Comparison of ENCODE assay signal across 16 cellular contexts in the genomic region with DNA sequence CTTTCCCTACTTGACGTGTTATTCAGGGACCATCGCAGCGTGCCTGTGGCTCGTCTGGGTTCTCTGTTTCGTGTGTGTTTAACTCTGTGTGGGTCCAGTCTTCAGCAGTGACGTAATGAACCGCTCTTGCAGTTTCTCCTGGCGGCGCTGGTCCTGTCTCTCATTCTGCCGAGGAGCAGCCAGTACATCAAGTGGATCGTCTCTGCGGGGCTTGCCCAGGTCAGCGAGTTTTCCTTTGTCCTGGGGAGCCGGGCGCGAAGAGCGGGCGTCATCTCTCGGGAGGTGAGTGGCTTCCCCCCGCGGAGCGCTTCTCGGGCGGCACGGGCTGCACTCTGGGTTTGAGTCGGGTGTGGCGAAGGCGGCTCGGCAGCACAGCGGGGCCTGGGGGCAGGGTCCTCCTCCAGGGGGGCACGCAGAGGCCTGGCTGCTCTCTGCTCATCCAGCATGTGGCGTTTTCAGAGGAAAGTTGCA. TPM values are rescaled to one million over a fixed set of nuclear protein-coding genes. Genes with fewer than 3 reads are reported as not detected.
A peak's percentile ranks its signal among the peaks of the same experiment; 100 is the strongest.
DNase-seq lines count a peak whose midpoint lies in the region; ATAC-seq, FAIRE-seq and TF ChIP-seq lines count a peak whose summit lies in the region.
"Had no signal": no experiment of that assay in that cellular context is flagged by ENCODE, and none has a peak within 500 bp of the region (broad histone marks: within the 10 kb centered on the region; RNA-seq: fewer than 3 reads in every experiment).

No MANE protein-coding gene starts in this region.

- H3K4me1 ChIP-seq in SK-N-SH (ENCODE audit: control insufficient read depth in 1 of 2, insufficient read depth in 2 of 2, low read depth in 1 of 2, low read length in 1 of 2) (peaks cover 0 to 66% of the 10 kb centered on the region in 2 experiments; a peak in 2 of 4 replicates), kidney (ENCODE audit: control insufficient read depth in 1 of 2, insufficient read depth in 1 of 2, low read depth in 1 of 2, low read length in 2 of 2) (peaks cover 29 to 36% of the 10 kb centered on the region in 2 donors), tibial nerve (peaks cover 0 to 44% (median 17%) of the 10 kb centered on the region in 4 donors)
- H3K4me1 ChIP-seq in naive thymus-derived CD4-positive, alpha-beta T cell (ENCODE audit: control insufficient read depth in 2 of 2, insufficient read depth in 2 of 2, low read length in 2 of 2) = no peaks in the 10 kb centered on the region

- peak; percentile 30 for DNase-seq in SK-N-SH
- DNase-seq in astrocyte of the hippocampus (ENCODE audit: low read depth, low spot score) = peak; percentile 93
- DNase-seq in kidney = peak; percentile 69
- DNase-seq in tibial nerve (ENCODE audit: low spot score in 2 of 2) = no peak
- DNase-seq in stimulated activated CD8-positive, alpha-beta memory T cell treated with anti-CD3 and anti-CD28 coated beads, Interleukin-4, amount 100 ng/mL, for 48 hours = no peak
- DNase-seq in naive thymus-derived CD4-positive, alpha-beta T cell = no peak
- no peak for DNase-seq in stimulated activated effector memory CD8-positive, alpha-beta T cell treated with anti-CD3 and anti-CD28 coated beads, Interleukin-12 subunit alpha, Interleukin-12 subunit beta, amount 100 ng/mL, for 72 hours (ENCODE audit: low spot score in 2 of 2)
- DNase-seq: DMS53; immature natural killer cell; NCI-H1105 treated with DMSO at 0.1 percent for 48 hours; OCI-M1; stimulated activated naive CD4-positive, alpha-beta T cell treated with Interleukin-2 at 50 U/mL for 16 hours; T-helper 17 cell had no signal

- H3K4me3 ChIP-seq in SK-N-SH (ENCODE audit: low read depth in 2 of 2, low read length in 1 of 2) (no peak overlapping the region), kidney (ENCODE audit: low read length in 2 of 2) (no peak overlapping the region), tibial nerve (peak overlapping the region in 1 of 4 donors; percentile 13)
- no peak overlapping the region for H3K4me3 ChIP-seq in naive thymus-derived CD4-positive, alpha-beta T cell (ENCODE audit: low read length)
- H3K4me3 ChIP-seq: adrenal gland had no signal

- POLR2A ChIA-PET in SK-N-SH (lab: Yijun Ruan, JAX) = no interaction called here
- POLR2A ChIA-PET in naive thymus-derived CD4-positive, alpha-beta T cell (lab: Charles Lee) = no interaction called here

- H3F3A ChIP-seq in SK-N-SH (replicated peaks; ENCODE audit: insufficient read depth) = no peaks in the 10 kb centered on the region

- ATAC-seq in SK-N-SH treated with all-trans-retinoic acid at 6 μM for 48 hours = no peak
- ATAC-seq in naive thymus-derived CD4-positive, alpha-beta T cell = no peak
- ATAC-seq in stimulated activated effector memory CD8-positive, alpha-beta T cell treated with anti-CD3 and anti-CD28 coated beads, Interleukin-12 subunit alpha, Interleukin-12 subunit beta, amount 100 ng/mL, for 72 hours = no peak
- ATAC-seq: T-helper 17 cell had no signal

- peaks cover 0 to 16% (median 6%) of the 10 kb centered on the region in 7 donors for H3K4me1 Mint-ChIP-seq in naive thymus-derived CD4-positive, alpha-beta T cell
- peaks cover 5% of the 10 kb centered on the region for H3K4me1 Mint-ChIP-seq in stimulated activated effector memory CD8-positive, alpha-beta T cell treated with anti-CD3 and anti-CD28 coated beads, Interleukin-12 subunit alpha, Interleukin-12 subunit beta, amount 100 ng/mL, for 72 hours

- CTCF ChIA-PET in SK-N-SH (lab: Yijun Ruan, JAX) = interaction anchor here (0.9 to 4.4 kb wide), 4 partner anchors 11 to 90 kb away, joined by 3 to 34 read pairs (median 14); no protein-coding TSS in a partner anchor
- CTCF ChIA-PET in naive thymus-derived CD4-positive, alpha-beta T cell (lab: Charles Lee) = no interaction called here

- H3K9me3 ChIP-seq in SK-N-SH = no peaks in the 10 kb centered on the region
- no peaks in the 10 kb centered on the region for H3K9me3 ChIP-seq in kidney (ENCODE audit: control insufficient read depth in 1 of 2, low read length in 2 of 2)
- no peaks in the 10 kb centered on the region for H3K9me3 ChIP-seq in tibial nerve
- H3K9me3 ChIP-seq in naive thymus-derived CD4-positive, alpha-beta T cell (ENCODE audit: control insufficient read depth in 2 of 3, low read length in 3 of 3) = no peaks in the 10 kb centered on the region
- H3K9me3 ChIP-seq: adrenal gland had no signal

- H3K27ac Mint-ChIP-seq in naive thymus-derived CD4-positive, alpha-beta T cell = no peak overlapping the region
- H3K27ac Mint-ChIP-seq in stimulated activated effector memory CD8-positive, alpha-beta T cell treated with anti-CD3 and anti-CD28 coated beads, Interleukin-12 subunit alpha, Interleukin-12 subunit beta, amount 100 ng/mL, for 72 hours = no peak overlapping the region
- H3K27ac Mint-ChIP-seq: T-helper 17 cell had no signal

- intact Hi-C loops in kidney (cut with DNase I) = no loop called here
- intact Hi-C loops in naive thymus-derived CD4-positive, alpha-beta T cell (cut with micrococcal nuclease) = no loop called here

- no peak overlapping the region for H2AFZ ChIP-seq in SK-N-SH (ENCODE audit: low read depth)

- TF ChIP-seq CTCF in SK-N-SH (IDR thresholded peaks at IDR 0.05) = no peak
- no peak for TF ChIP-seq CTCF in kidney (IDR thresholded peaks at IDR 0.05; ENCODE audit: borderline replicate concordance, extremely low read depth, insufficient read depth)
- TF ChIP-seq CTCF in tibial nerve (IDR thresholded peaks at IDR 0.05) = no peak

- no peak for TF ChIP-seq RAD21 in SK-N-SH (IDR thresholded peaks at IDR 0.05; ENCODE audit: low read length)

- 99% methylated on average over 32 of the region's 32 CpGs for WGBS in SK-N-SH (ENCODE audit: low lambda C conversion rate)
- 82 to 90% methylated on average over 24 to 32 of the region's 32 CpGs for WGBS in tibial nerve, 2 donors

- H3K4me3 Mint-ChIP-seq in naive thymus-derived CD4-positive, alpha-beta T cell = no peak overlapping the region
- no peak overlapping the region for H3K4me3 Mint-ChIP-seq in stimulated activated effector memory CD8-positive, alpha-beta T cell treated with anti-CD3 and anti-CD28 coated beads, Interleukin-12 subunit alpha, Interleukin-12 subunit beta, amount 100 ng/mL, for 72 hours
- H3K4me3 Mint-ChIP-seq: immature natural killer cell, neural crest cell, T-helper 17 cell had no signal

- H3K9ac ChIP-seq in SK-N-SH = no peak overlapping the region
- no peak overlapping the region for H3K9ac ChIP-seq in kidney (ENCODE audit: low read length in 2 of 2)

- no peak overlapping the region for H3K4me2 ChIP-seq in SK-N-SH

- peaks cover 4 to 35% (median 5%) of the 10 kb centered on the region in 5 donors for H3K36me3 Mint-ChIP-seq in naive thymus-derived CD4-positive, alpha-beta T cell
- H3K36me3 Mint-ChIP-seq in stimulated activated effector memory CD8-positive, alpha-beta T cell treated with anti-CD3 and anti-CD28 coated beads, Interleukin-12 subunit alpha, Interleukin-12 subunit beta, amount 100 ng/mL, for 72 hours = peaks cover 20% of the 10 kb centered on the region

- H3K9me2 ChIP-seq in SK-N-SH = no peaks in the 10 kb centered on the region

- no peaks in the 10 kb centered on the region for H3K9me3 Mint-ChIP-seq in naive thymus-derived CD4-positive, alpha-beta T cell
- no peaks in the 10 kb centered on the region for H3K9me3 Mint-ChIP-seq in stimulated activated effector memory CD8-positive, alpha-beta T cell treated with anti-CD3 and anti-CD28 coated beads, Interleukin-12 subunit alpha, Interleukin-12 subunit beta, amount 100 ng/mL, for 72 hours
- H3K9me3 Mint-ChIP-seq: neural crest cell had no signal

- TF ChIP-seq POLR2A in tibial nerve (IDR thresholded peaks at IDR 0.05) = no peak

- H3K79me2 ChIP-seq in SK-N-SH (ENCODE audit: insufficient read depth) = peaks cover 37% of the 10 kb centered on the region

- H3K27ac ChIP-seq in SK-N-SH (ENCODE audit: low read depth in 2 of 2, low read length in 1 of 2) = peak overlapping the region in 1 of 2 experiments; percentile 84; a peak in 2 of 4 replicates
- H3K27ac ChIP-seq in kidney (ENCODE audit: low read depth in 2 of 2, low read length in 2 of 2) = no peak overlapping the region
- peak overlapping the region in 3 of 4 donors; percentile 19 to 80 (median 43) for H3K27ac ChIP-seq in tibial nerve
- H3K27ac ChIP-seq in naive thymus-derived CD4-positive, alpha-beta T cell (ENCODE audit: low read depth, low read length) = no peak overlapping the region

- H3K36me3 ChIP-seq in SK-N-SH (replicated peaks in 1 of 2; ENCODE audit: control insufficient read depth in 1 of 2, insufficient read depth in 2 of 2, low read length in 1 of 2) (peaks cover 19 to 36% of the 10 kb centered on the region in 2 experiments), kidney (ENCODE audit: control insufficient read depth in 1 of 2, insufficient read depth in 2 of 2, low read length in 2 of 2) (peaks cover 10% of the 10 kb centered on the region in 2 donors), tibial nerve (peaks cover 0 to 56% (median 0%) of the 10 kb centered on the region in 3 donors)
- H3K36me3 ChIP-seq in naive thymus-derived CD4-positive, alpha-beta T cell (ENCODE audit: control insufficient read depth in 2 of 3, insufficient read depth in 3 of 3, low read length in 3 of 3) = peaks cover 0 to 29% (median 0%) of the 10 kb centered on the region in 3 experiments

- TF ChIP-seq EP300 in SK-N-SH (IDR thresholded peaks at IDR 0.05; ENCODE audit: borderline replicate concordance in 1 of 2, low read depth in 1 of 2, low read length in 1 of 2) (no peak), tibial nerve (IDR thresholded peaks at IDR 0.05) (no peak)

- H3K27me3 Mint-ChIP-seq in naive thymus-derived CD4-positive, alpha-beta T cell = no peaks in the 10 kb centered on the region
- H3K27me3 Mint-ChIP-seq: T-helper 17 cell had no signal

- no peak for FAIRE-seq in kidney (lab: Jason Lieb, UNC)

- peaks cover 50% of the 10 kb centered on the region for H4K20me1 ChIP-seq in SK-N-SH (ENCODE audit: insufficient read depth)

- H3K27me3 ChIP-seq in SK-N-SH (ENCODE audit: insufficient read depth) = no peaks in the 10 kb centered on the region
- H3K27me3 ChIP-seq in tibial nerve = no peaks in the 10 kb centered on the region
- H3K27me3 ChIP-seq in naive thymus-derived CD4-positive, alpha-beta T cell (ENCODE audit: control insufficient read depth in 2 of 2, insufficient read depth in 2 of 2, low read length in 2 of 2) = no peaks in the 10 kb centered on the region
- H3K27me3 ChIP-seq: adrenal gland had no signal

RNA-seq across cellular contexts. Expression of a gene that starts 36.3 kb away (rescaled TPM):
- polyA plus RNA-seq in SK-N-SH (2012; rRNA removed) (61.4 and 76.7 TPM in 2 replicates), kidney (ENCODE audit: insufficient read depth, low read depth, low replicate concordance) (33.8 TPM)
- 84.0 and 86.0 TPM in 2 replicates for polyA plus RNA-seq in SK-N-SH (2012; cell fraction: cytosol; rRNA removed)
- polyA plus RNA-seq in SK-N-SH (2012; cell fraction: nucleus; rRNA removed) = 70.1 and 82.8 TPM in 2 replicates
- total RNA-seq in kidney (46.9 TPM), tibial nerve (10 to 100 TPM; 19.2 to 45.3 (median 34.1) TPM)
- total RNA-seq in naive thymus-derived CD4-positive, alpha-beta T cell = 100 to 1,000 TPM in 1 of 5 experiments, 10 to 100 TPM in 4; 21.4 to 127 (median 34.7) TPM
- polyA plus RNA-seq in naive thymus-derived CD4-positive, alpha-beta T cell = 10 to 100 TPM; 50.9 to 78.0 TPM

RNA-seq across cellular contexts. Expression of a gene that starts 57.7 kb away (rescaled TPM):
- polyA plus RNA-seq in SK-N-SH (2012; rRNA removed) (11.0 and 13.0 TPM in 2 replicates), kidney (ENCODE audit: insufficient read depth, low read depth, low replicate concordance) (7.6 TPM)
- 7.2 and 7.4 TPM in 2 replicates for polyA plus RNA-seq in SK-N-SH (2012; cell fraction: cytosol; rRNA removed)
- polyA plus RNA-seq in SK-N-SH (2012; cell fraction: nucleus; rRNA removed) = 58.3 and 68.7 TPM in 2 replicates
- total RNA-seq in kidney (19.5 TPM), tibial nerve (10 to 100 TPM; 16.3 to 28.0 (median 21.0) TPM)
- total RNA-seq in naive thymus-derived CD4-positive, alpha-beta T cell = 10 to 100 TPM; 21.4 to 31.9 (median 23.4) TPM
- polyA plus RNA-seq in naive thymus-derived CD4-positive, alpha-beta T cell = 10 to 100 TPM in 1 of 2 donors, 1 to 10 TPM in 1; 6.8 to 12.5 TPM

Comparison
In these comparisons a context has a peak if more than half of its experiments do, and no peak if none do; other contexts are left out.
1. DNase-seq: peak in SK-N-SH (single experiment), astrocyte of the hippocampus (single experiment) and kidney (single experiment); none in tibial nerve (0 of 2), stimulated activated CD8-positive, alpha-beta memory T cell treated with anti-CD3 and anti-CD28 coated beads, Interleukin-4, amount 100 ng/mL, for 48 hours (single experiment), naive thymus-derived CD4-positive, alpha-beta T cell (0 of 9) and stimulated activated effector memory CD8-positive, alpha-beta T cell treated with anti-CD3 and anti-CD28 coated beads, Interleukin-12 subunit alpha, Interleukin-12 subunit beta, amount 100 ng/mL, for 72 hours (0 of 2).
2. H3K27ac ChIP-seq: peak in tibial nerve (3 of 4); none in kidney (0 of 2) and naive thymus-derived CD4-positive, alpha-beta T cell (single experiment).